In the genomic region with DNA sequence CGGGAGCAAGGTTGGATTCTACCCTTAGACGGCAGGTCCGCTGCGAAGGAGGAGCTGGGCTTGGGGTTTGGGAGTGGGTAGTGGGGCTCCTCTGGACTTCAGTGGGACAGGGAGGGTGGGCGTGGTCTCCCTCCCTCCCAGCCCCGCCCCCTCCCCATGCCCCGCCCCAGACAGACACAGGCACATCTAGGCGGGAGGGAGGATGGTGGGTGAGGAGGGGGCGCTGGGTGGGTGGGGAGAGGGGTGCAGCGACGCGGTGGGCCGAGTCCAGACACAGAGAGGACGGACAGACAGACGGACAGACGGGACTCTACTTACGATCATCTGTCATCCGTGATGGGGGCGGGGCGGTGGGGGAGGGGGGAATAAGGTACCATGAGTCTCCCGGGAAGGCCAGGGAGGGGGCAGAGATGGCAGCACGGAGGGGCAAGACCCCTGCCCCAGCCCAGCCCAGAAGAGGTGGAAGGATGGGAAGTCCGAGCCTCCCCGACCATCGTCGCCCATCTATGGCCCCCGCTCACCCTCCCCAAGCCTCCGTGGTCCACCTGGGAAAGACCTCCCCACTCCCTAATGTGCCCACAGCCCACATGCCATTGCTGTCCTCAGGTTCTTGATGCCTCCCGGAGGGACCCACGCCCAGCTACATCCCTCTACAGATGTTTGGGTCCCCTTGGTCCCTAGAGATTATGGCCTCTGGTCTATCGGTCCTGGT, we compare ENCODE assay signal across 1 cellular context.
TF ChIP-seq lines count a peak whose summit lies in the region.

No MANE protein-coding gene starts in this region.

TF ChIP-seq in K562, 482 proteins besides CTCF, POLR2A, EP300 and RAD21 (continued from another document):
- TF ChIP-seq, protein P1, sequence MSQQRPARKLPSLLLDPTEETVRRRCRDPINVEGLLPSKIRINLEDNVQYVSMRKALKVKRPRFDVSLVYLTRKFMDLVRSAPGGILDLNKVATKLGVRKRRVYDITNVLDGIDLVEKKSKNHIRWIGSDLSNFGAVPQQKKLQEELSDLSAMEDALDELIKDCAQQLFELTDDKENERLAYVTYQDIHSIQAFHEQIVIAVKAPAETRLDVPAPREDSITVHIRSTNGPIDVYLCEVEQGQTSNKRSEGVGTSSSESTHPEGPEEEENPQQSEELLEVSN (IDR thresholded peaks at IDR 0.05; ENCODE audit: borderline replicate concordance in 1 of 2, extremely low read depth in 1 of 2, insufficient read depth in 1 of 2, insufficient read length in 1 of 2, low read depth in 1 of 2, low read length in 1 of 2, poor library complexity in 1 of 2, severe bottlenecking in 1 of 2), result no peak
- TF ChIP-seq, protein P2, sequence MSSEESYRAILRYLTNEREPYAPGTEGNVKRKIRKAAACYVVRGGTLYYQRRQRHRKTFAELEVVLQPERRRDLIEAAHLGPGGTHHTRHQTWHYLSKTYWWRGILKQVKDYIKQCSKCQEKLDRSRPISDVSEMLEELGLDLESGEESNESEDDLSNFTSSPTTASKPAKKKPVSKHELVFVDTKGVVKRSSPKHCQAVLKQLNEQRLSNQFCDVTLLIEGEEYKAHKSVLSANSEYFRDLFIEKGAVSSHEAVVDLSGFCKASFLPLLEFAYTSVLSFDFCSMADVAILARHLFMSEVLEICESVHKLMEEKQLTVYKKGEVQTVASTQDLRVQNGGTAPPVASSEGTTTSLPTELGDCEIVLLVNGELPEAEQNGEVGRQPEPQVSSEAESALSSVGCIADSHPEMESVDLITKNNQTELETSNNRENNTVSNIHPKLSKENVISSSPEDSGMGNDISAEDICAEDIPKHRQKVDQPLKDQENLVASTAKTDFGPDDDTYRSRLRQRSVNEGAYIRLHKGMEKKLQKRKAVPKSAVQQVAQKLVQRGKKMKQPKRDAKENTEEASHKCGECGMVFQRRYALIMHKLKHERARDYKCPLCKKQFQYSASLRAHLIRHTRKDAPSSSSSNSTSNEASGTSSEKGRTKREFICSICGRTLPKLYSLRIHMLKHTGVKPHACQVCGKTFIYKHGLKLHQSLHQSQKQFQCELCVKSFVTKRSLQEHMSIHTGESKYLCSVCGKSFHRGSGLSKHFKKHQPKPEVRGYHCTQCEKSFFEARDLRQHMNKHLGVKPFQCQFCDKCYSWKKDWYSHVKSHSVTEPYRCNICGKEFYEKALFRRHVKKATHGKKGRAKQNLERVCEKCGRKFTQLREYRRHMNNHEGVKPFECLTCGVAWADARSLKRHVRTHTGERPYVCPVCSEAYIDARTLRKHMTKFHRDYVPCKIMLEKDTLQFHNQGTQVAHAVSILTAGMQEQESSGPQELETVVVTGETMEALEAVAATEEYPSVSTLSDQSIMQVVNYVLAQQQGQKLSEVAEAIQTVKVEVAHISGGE (CRISPR knock-in tag; IDR thresholded peaks at IDR 0.05), result no peak
- TF ChIP-seq, protein P3, sequence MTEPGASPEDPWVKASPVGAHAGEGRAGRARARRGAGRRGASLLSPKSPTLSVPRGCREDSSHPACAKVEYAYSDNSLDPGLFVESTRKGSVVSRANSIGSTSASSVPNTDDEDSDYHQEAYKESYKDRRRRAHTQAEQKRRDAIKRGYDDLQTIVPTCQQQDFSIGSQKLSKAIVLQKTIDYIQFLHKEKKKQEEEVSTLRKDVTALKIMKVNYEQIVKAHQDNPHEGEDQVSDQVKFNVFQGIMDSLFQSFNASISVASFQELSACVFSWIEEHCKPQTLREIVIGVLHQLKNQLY (CRISPR knock-in tag; conservative IDR thresholded peaks at IDR 0.05), result no peak
